Comparison of ENCODE assay signal across 18 cellular contexts in genomic region chr2:71743995-71744675, GRCh38.
DNase-seq lines count a peak whose midpoint lies in the region; ATAC-seq, FAIRE-seq and TF ChIP-seq lines count a peak whose summit lies in the region.
"Had no signal": no experiment of that assay in that cellular context is flagged by ENCODE, and none has a peak within 500 bp of the region (broad histone marks: within the 10 kb centered on the region; RNA-seq: fewer than 3 reads in every experiment).

No MANE protein-coding gene starts in this region.

- no CpG with 5 or more reads among the region's 6 CpGs for WGBS in trophoblast cell (ENCODE audit: extremely low coverage, insufficient coverage, insufficient read length)
- 85 to 86% methylated on average over 5 to 6 of the region's 6 CpGs for WGBS in upper lobe of left lung, 2 donors

- no peak overlapping the region for H3K23ac ChIP-seq in trophoblast cell (ENCODE audit: low read length)

- CTCF ChIA-PET in PC-3 (lab: Charles Lee), result no interaction called here
- CTCF ChIA-PET in endothelial cell of umbilical vein (lab: Charles Lee), result interaction anchor here (0.8 to 1.2 kb wide), 2 partner anchors 10 to 135 kb away, joined by 3 to 4 read pairs; no protein-coding TSS in a partner anchor

- H2AFZ ChIP-seq in PC-3 (ENCODE audit: low read length), result no peak overlapping the region
- H2AFZ ChIP-seq in endothelial cell of umbilical vein (ENCODE audit: low read depth, low read length), result no peak overlapping the region
- no peak overlapping the region for H2AFZ ChIP-seq in trophoblast cell (ENCODE audit: insufficient read depth, low read length, poor library complexity)
- H2AFZ ChIP-seq: GM23248, hepatocyte had no signal

- H4K20me1 ChIP-seq in PC-3 (ENCODE audit: low read length), result no peaks in the 10 kb centered on the region
- H4K20me1 ChIP-seq in endothelial cell of umbilical vein (replicated peaks; ENCODE audit: control insufficient read depth, extremely low read depth, insufficient read depth, low read length), result no peaks in the 10 kb centered on the region

- no peak for TF ChIP-seq EP300 in upper lobe of left lung (IDR thresholded peaks at IDR 0.05)

- H3K18ac ChIP-seq in trophoblast cell (ENCODE audit: low read length), result peak overlapping the region; percentile 10

- H2BK12ac ChIP-seq in trophoblast cell (ENCODE audit: low read length), result no peak overlapping the region

- DNase-seq in DMS 273 (lab: John Stamatoyannopoulos, UW; ENCODE audit: unreplicated experiment) (peak; percentile 60), PC-3 (peak; percentile 67), endothelial cell of umbilical vein (ENCODE audit: low read depth, low spot score) (peak; percentile 57), trophoblast cell (peak in 1 of 2 donors; percentile 23), upper lobe of left lung (no peak), NOMO-1 treated with dmso at 0.1 percent for 144 hours (lab: John Stamatoyannopoulos, UW; ENCODE audit: unreplicated experiment) (no peak), NCI-H2107 (lab: John Stamatoyannopoulos, UW) (no peak)
- no peak for DNase-seq in stimulated activated CD4-positive, alpha-beta T cell treated with anti-CD3 and anti-CD28 coated beads, Interleukin-2, amount 100 ng/mL, for 24 hours
- DNase-seq: activated CD4-positive, alpha-beta T cell treated with anti-CD3 and anti-CD28 coated beads, Interleukin-2, amount 50 U/mL, for 48 hours; erythroblast; GM23248; left colon; naive thymus-derived CD4-positive, alpha-beta T cell; stimulated activated CD4-positive, alpha-beta T cell treated with anti-CD3 and anti-CD28 coated beads, Interleukin-1b, Interleukin-23, amount 100 ng/mL, for 48 hours; stimulated activated CD8-positive, alpha-beta memory T cell treated with anti-CD3 and anti-CD28 coated beads, Interleukin-4, amount 100 ng/mL, for 48 hours; tibial artery had no signal

- no peak overlapping the region for H3K14ac ChIP-seq in trophoblast cell (ENCODE audit: low read length)

- no peaks in the 10 kb centered on the region for H3K9me2 ChIP-seq in PC-3 (replicated peaks; ENCODE audit: low read length)

- H3K4ac ChIP-seq in trophoblast cell (ENCODE audit: low read depth, low read length), result no peak overlapping the region

- dilution Hi-C loops in endothelial cell of umbilical vein (cut with MboI; ENCODE audit: extremely low pct_ligation_motif_present, low sequenced_read_pairs), result no loop called here

- H3K79me1 ChIP-seq in trophoblast cell (ENCODE audit: low read length), result peaks cover 23% of the 10 kb centered on the region

- BruUV-seq in PC-3 (replicated peaks; lab: Mats Ljungman, UMichigan) (no TSS peak), endothelial cell of umbilical vein (replicated peaks; lab: Mats Ljungman, UMichigan) (no TSS peak)

- no peak overlapping the region for H4K91ac ChIP-seq in trophoblast cell (ENCODE audit: low read depth, low read length)

- H3K4me2 ChIP-seq in PC-3 (ENCODE audit: low read length) (0 out of 2 replicates have a peak overlapping the region, but pooled peaks have one; percentile 25), endothelial cell of umbilical vein (ENCODE audit: insufficient read depth, low read length) (no peak overlapping the region), trophoblast cell (ENCODE audit: low read length) (no peak overlapping the region)
- H3K4me2 ChIP-seq: hepatocyte had no signal

- H3K27ac ChIP-seq in PC-3 (ENCODE audit: low read length) (no peak overlapping the region), endothelial cell of umbilical vein (ENCODE audit: insufficient read depth, low read depth, low read length) (no peak overlapping the region), trophoblast cell (ENCODE audit: low read depth, low read length) (no peak overlapping the region), upper lobe of left lung (no peak overlapping the region)
- H3K27ac ChIP-seq: adrenal gland had no signal

- H3K27me3 ChIP-seq in PC-3 (ENCODE audit: low read length) (no peaks in the 10 kb centered on the region), endothelial cell of umbilical vein (ENCODE audit: control insufficient read depth in 2 of 2, insufficient read depth in 2 of 2, low read length in 2 of 2) (no peaks in the 10 kb centered on the region), trophoblast cell (ENCODE audit: insufficient read depth, low read length) (no peaks in the 10 kb centered on the region), upper lobe of left lung (no peaks in the 10 kb centered on the region)
- H3K27me3 ChIP-seq: hepatocyte, tibial artery had no signal

- peak overlapping the region; percentile 21 for H2BK120ac ChIP-seq in trophoblast cell (ENCODE audit: insufficient read depth, low read length, poor library complexity)

- ATAC-seq in PC-3 (peak; percentile 5; the same call in 1 of the 2 replicates), upper lobe of left lung (ENCODE audit: low FRiP score in 2 of 2) (no peak)
- ATAC-seq: left colon; naive thymus-derived CD4-positive, alpha-beta T cell had no signal

- TF ChIP-seq CTCF in PC-3 (conservative IDR thresholded peaks at IDR 0.05; ENCODE audit: low read depth, low read length), result no peak
- TF ChIP-seq CTCF in endothelial cell of umbilical vein (IDR thresholded peaks at IDR 0.05; ENCODE audit: extremely low read depth in 1 of 2, insufficient read depth in 1 of 2, low read depth in 1 of 2, low read length in 2 of 2), result no peak
- no peak for TF ChIP-seq CTCF in upper lobe of left lung (IDR thresholded peaks at IDR 0.05)

- no peaks in the 10 kb centered on the region for H3K79me2 ChIP-seq in PC-3 (ENCODE audit: low read length)
- H3K79me2 ChIP-seq in endothelial cell of umbilical vein (ENCODE audit: control insufficient read depth, insufficient read depth, low read length), result no peaks in the 10 kb centered on the region
- no peaks in the 10 kb centered on the region for H3K79me2 ChIP-seq in trophoblast cell (ENCODE audit: control insufficient read depth, insufficient read depth, low read length, poor library complexity)
- H3K79me2 ChIP-seq: hepatocyte had no signal

- intact Hi-C loops in PC-3 (cut with micrococcal nuclease) (loop anchor here (2.0 kb wide), 2 partner anchors 27 to 49 kb away; no protein-coding TSS in a partner anchor), endothelial cell of umbilical vein (cut with micrococcal nuclease) (loop anchor here (2.0 kb wide), 1 partner anchor 27 kb away; no protein-coding TSS in a partner anchor)

- POLR2A ChIA-PET in PC-3 (lab: Charles Lee; ENCODE audit: unreplicated experiment), result no interaction called here
- POLR2A ChIA-PET in endothelial cell of umbilical vein (lab: Charles Lee), result no interaction called here

- no peak overlapping the region for H3K9ac ChIP-seq in PC-3 (ENCODE audit: low read length)
- H3K9ac ChIP-seq in endothelial cell of umbilical vein (replicated peaks; ENCODE audit: extremely low read depth, insufficient read depth, low read length), result no peak overlapping the region
- no peak overlapping the region for H3K9ac ChIP-seq in trophoblast cell (ENCODE audit: low read length)
- H3K9ac ChIP-seq: GM23248 had no signal

- H2BK5ac ChIP-seq in trophoblast cell (ENCODE audit: low read depth, low read length, poor library complexity), result no peak overlapping the region

- H3K36me3 ChIP-seq in PC-3 (ENCODE audit: low read depth, low read length) (no peaks in the 10 kb centered on the region), endothelial cell of umbilical vein (ENCODE audit: control insufficient read depth in 2 of 2, extremely low read depth in 1 of 2, insufficient read depth in 2 of 2, low read length in 2 of 2) (no peaks in the 10 kb centered on the region), trophoblast cell (ENCODE audit: control insufficient read depth in 1 of 2, insufficient read depth in 2 of 2, low read length in 2 of 2) (no peaks in the 10 kb centered on the region), upper lobe of left lung (no peaks in the 10 kb centered on the region)
- H3K36me3 ChIP-seq: adrenal gland, tibial artery had no signal

- H2AK5ac ChIP-seq in trophoblast cell (ENCODE audit: low read length), result no peak overlapping the region

- no peaks in the 10 kb centered on the region for H3F3A ChIP-seq in PC-3 (ENCODE audit: low read length, unreplicated experiment)

- no peak overlapping the region for H4K12ac ChIP-seq in trophoblast cell (ENCODE audit: low read depth, low read length)

- H3K9me1 ChIP-seq in endothelial cell of umbilical vein (replicated peaks; ENCODE audit: control insufficient read depth, extremely low read depth, insufficient read depth, low read length), result no peaks in the 10 kb centered on the region

- no peak overlapping the region for H4K8ac ChIP-seq in trophoblast cell (ENCODE audit: low read depth, low read length)

- H3K4me1 ChIP-seq in PC-3 (ENCODE audit: insufficient read depth, low read length) (peaks cover 60% of the 10 kb centered on the region), endothelial cell of umbilical vein (ENCODE audit: control insufficient read depth, extremely low read depth, insufficient read depth, low read length) (peaks cover 43% of the 10 kb centered on the region), trophoblast cell (ENCODE audit: control insufficient read depth in 1 of 2, insufficient read depth in 2 of 2, low read length in 2 of 2) (peaks cover 46 to 53% of the 10 kb centered on the region in 2 experiments), upper lobe of left lung (peaks cover 18 to 22% (median 21%) of the 10 kb centered on the region in 4 donors)

- TF ChIP-seq POLR2A in endothelial cell of umbilical vein (IDR thresholded peaks at IDR 0.05; ENCODE audit: low read depth, low read length) (no peak), upper lobe of left lung (IDR thresholded peaks at IDR 0.05) (no peak)

- H3K4me3 ChIP-seq in PC-3 (ENCODE audit: low read length) (no peak overlapping the region), endothelial cell of umbilical vein (replicated peaks in 1 of 3; ENCODE audit: insufficient read depth in 1 of 3, low read depth in 1 of 3, low read length in 3 of 3) (no peak overlapping the region), trophoblast cell (ENCODE audit: low read depth, low read length) (peak overlapping the region; percentile 25), upper lobe of left lung (no peak overlapping the region)
- H3K4me3 ChIP-seq: adrenal gland, GM23248, hepatocyte, tibial artery had no signal

- FAIRE-seq in endothelial cell of umbilical vein (lab: Jason Lieb, UNC), result no peak

- H3K9me3 ChIP-seq in PC-3 (ENCODE audit: low read length) (0 out of 2 replicates have a peak, but pooled peaks cover 5% of the 10 kb centered on the region), endothelial cell of umbilical vein (replicated peaks; ENCODE audit: control insufficient read depth, insufficient read depth, low read length) (no peaks in the 10 kb centered on the region), trophoblast cell (ENCODE audit: insufficient read depth, low read depth, low read length) (peaks cover 2% of the 10 kb centered on the region), upper lobe of left lung (no peaks in the 10 kb centered on the region)
- H3K9me3 ChIP-seq: adrenal gland had no signal

TF ChIP-seq in endothelial cell of umbilical vein, 7 proteins besides CTCF, POLR2A, EP300 and RAD21 (continues in another document):
- no peak for TF ChIP-seq MYC (IDR thresholded peaks at IDR 0.05; ENCODE audit: low read depth, low read length)
- no peak for TF ChIP-seq EZH2 (IDR thresholded peaks at IDR 0.05; ENCODE audit: borderline replicate concordance, low read depth, low read length, severe bottlenecking)
- no peak for TF ChIP-seq FOS (IDR thresholded peaks at IDR 0.05; ENCODE audit: borderline replicate concordance, insufficient read depth, low read length)
- no peak for TF ChIP-seq JUN (IDR thresholded peaks at IDR 0.05; ENCODE audit: borderline replicate concordance, insufficient read depth, insufficient read length, low read depth)

Comparison
In these comparisons a context has a peak if more than half of its experiments do, and no peak if none do; other contexts are left out.
1. DNase-seq: peak in DMS 273 (single experiment), PC-3 (single experiment) and endothelial cell of umbilical vein (single experiment); none in upper lobe of left lung (0 of 2), NOMO-1 treated with dmso at 0.1 percent for 144 hours (single experiment), NCI-H2107 (single experiment) and stimulated activated CD4-positive, alpha-beta T cell treated with anti-CD3 and anti-CD28 coated beads, Interleukin-2, amount 100 ng/mL, for 24 hours (0 of 2).